Comparison of ENCODE assay signal across 19 cellular contexts in the genomic region with DNA sequence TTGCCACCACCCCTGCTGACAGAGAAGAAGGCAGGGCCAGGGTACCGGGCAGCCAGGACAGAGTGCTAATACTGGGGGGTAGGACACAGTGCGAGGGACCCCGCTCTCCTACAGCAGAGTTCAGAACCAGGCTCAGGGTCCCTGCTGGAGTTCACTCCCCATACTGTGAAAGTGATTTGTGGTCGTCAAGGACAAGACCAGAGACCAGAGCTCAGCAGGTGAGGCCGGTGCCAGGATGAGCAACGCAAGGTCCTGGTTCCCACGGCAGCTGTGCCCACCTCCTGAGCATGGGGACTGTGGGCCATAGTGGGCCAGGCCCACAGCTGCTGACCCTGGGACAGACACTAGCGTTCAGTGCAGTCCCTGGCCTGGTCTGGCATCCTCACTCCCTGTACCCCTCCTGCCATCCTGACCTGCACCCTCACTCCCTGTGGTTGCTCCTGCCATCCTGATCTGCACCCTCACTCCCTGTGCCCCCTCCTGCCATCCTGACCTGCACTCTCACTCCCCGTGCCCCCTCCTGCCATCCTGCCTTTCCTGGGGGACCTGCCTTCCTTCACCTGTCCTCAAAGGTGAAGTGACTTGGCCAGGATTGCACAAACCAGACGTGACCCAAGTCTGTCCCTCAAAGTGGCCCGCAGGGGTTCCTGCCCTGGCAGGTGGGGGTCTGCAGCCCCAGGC.
"Had no signal": no experiment of that assay in that cellular context is flagged by ENCODE, and none has a peak within 500 bp of the region (broad histone marks: within the 10 kb centered on the region; RNA-seq: fewer than 3 reads in every experiment).

No MANE protein-coding gene starts in this region.

- H3K4me1 ChIP-seq: colonic mucosa, gastroesophageal sphincter, prostate gland, sigmoid colon, testis had no signal

- H3K27ac ChIP-seq: colonic mucosa, epithelial cell of prostate, gastroesophageal sphincter, hepatocyte, lower lobe of right lung, prostate gland, sigmoid colon, testis had no signal

- H3K4me3 ChIP-seq: colonic mucosa, gastroesophageal sphincter, hepatocyte, lower lobe of right lung, prostate gland, sigmoid colon, testis had no signal

- H3K27me3 ChIP-seq: colonic mucosa, hepatocyte, testis had no signal

- H3K4me2 ChIP-seq: hepatocyte had no signal

- ATAC-seq: gastroesophageal sphincter, lower lobe of right lung had no signal

- H3K36me3 ChIP-seq: colonic mucosa, gastroesophageal sphincter, prostate gland, sigmoid colon had no signal

- H2AFZ ChIP-seq: hepatocyte had no signal

- H3K9me3 ChIP-seq: colonic mucosa, gastroesophageal sphincter, lower lobe of right lung, prostate gland, sigmoid colon, testis had no signal

- DNase-seq: activated CD4-positive, alpha-beta memory T cell treated with anti-CD3 and anti-CD28 coated beads for 36 hours; activated CD4-positive, CD25-positive, alpha-beta regulatory T cell treated with anti-CD3 and anti-CD28 coated beads, Interleukin-2, amount 50 U/mL, for 72 hours; activated CD8-positive, alpha-beta memory T cell treated with anti-CD3 and anti-CD28 coated beads, Interleukin-2, amount 50 U/mL, for 4 hours; activated naive CD4-positive, alpha-beta T cell treated with Interleukin-2 at 50 U/mL for 16 hours; caudate nucleus; colonic mucosa; effector memory CD4-positive, alpha-beta T cell; kidney glomerular epithelial cell; midbrain; naive B cell; occipital lobe; sigmoid colon; stimulated activated CD4-positive, alpha-beta T cell treated with anti-CD3 and anti-CD28 coated beads, Interleukin-12 subunit alpha, Interleukin-12 subunit beta, amount 100 ng/mL, for 4 hours; testis had no signal

- H3K79me2 ChIP-seq: hepatocyte had no signal
